30 cellular contexts compared by ENCODE assay signal in the genomic region with DNA sequence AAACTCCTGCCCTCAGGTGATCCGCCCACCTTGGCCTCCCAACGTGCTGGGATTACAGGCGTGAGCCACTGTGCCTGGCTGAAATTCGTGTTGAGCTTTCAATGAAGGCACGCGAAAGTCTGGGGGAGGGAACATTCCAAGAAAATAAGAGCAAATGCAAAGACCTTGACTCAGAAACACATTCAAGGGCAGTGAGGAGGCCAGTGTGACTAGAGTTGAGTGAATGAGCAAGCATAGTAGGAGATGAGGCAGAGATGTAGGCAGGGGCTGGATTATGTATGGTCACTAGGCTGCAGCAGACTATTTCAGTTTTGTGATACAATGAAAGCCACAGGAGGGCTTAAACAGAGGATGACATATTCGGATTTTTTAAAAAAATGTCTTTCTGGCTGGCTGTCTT.
"Had no signal": no experiment of that assay in that cellular context is flagged by ENCODE, and none has a peak within 500 bp of the region (broad histone marks: within the 10 kb centered on the region; RNA-seq: fewer than 3 reads in every experiment).

No MANE protein-coding gene starts in this region.

- DNase-seq: activated B cell treated with CpG ODN at 0.5 μM for 24 hours; activated CD4-positive, alpha-beta memory T cell treated with anti-CD3 and anti-CD28 coated beads for 36 hours; activated CD4-positive, alpha-beta T cell treated with anti-CD3 and anti-CD28 coated beads for 4 hours; activated CD4-positive, alpha-beta T cell treated with anti-CD3 and anti-CD28 coated beads, Interleukin-2, amount 50 U/mL, for 1 hour; activated CD4-positive, CD25-positive, alpha-beta regulatory T cell treated with anti-CD3 and anti-CD28 coated beads, Interleukin-2, amount 50 U/mL, for 72 hours; activated CD8-positive, alpha-beta memory T cell treated with anti-CD3 and anti-CD28 coated beads, Interleukin-2, amount 50 U/mL, for 4 hours; activated gamma-delta T cell treated with Interleukin-2 at 50 U/mL for 16 hours; activated naive CD4-positive, alpha-beta T cell treated with anti-CD3 and anti-CD28 coated beads for 36 hours; activated T-cell treated with anti-CD3 and anti-CD28 coated beads for 4 hours; activated T-cell treated with anti-CD3 and anti-CD28 coated beads, Interleukin-2, amount 50 U/mL, for 4 hours; adrenal gland; anterior cingulate cortex; NCI-H1092 treated with DMSO at 0.1 percent for 48 hours; NCI-H1436; NCI-H1694; NCI-H1930; NCI-H2081 treated with DMSO at 0.1 percent for 48 hours; NCI-H226; NCI-H446 treated with DMSO at 0.1 percent for 48 hours; NCI-H524; SHP77; SJCRH30; T1000 had no signal

- H3K4me3 Mint-ChIP-seq: activated B cell treated with CpG ODN at 0.5 μM for 24 hours; activated CD4-positive, alpha-beta memory T cell treated with anti-CD3 and anti-CD28 coated beads for 36 hours; activated naive CD4-positive, alpha-beta T cell treated with anti-CD3 and anti-CD28 coated beads for 36 hours; activated T-cell treated with anti-CD3 and anti-CD28 coated beads, Interleukin-2, amount 50 U/mL, for 4 hours; activated T-helper 1 cell treated with anti-CD3 and anti-CD28 coated beads, Interleukin-12 subunit alpha, Interleukin-12 subunit beta, Interleukin-2, Interleukin-4 antibody, amounts not matched to agents 30 ng/mL and 10 ng/mL and 1 ng/mL, durations not matched to agents 14 hours and 24 hours and 36 hours; central memory CD8-positive, alpha-beta T cell had no signal

- H3K4me1 Mint-ChIP-seq: activated B cell treated with CpG ODN at 0.5 μM for 24 hours; central memory CD8-positive, alpha-beta T cell had no signal

- H3K36me3 ChIP-seq: adrenal gland, cardiac muscle cell, SJCRH30 had no signal

- H3K9me3 Mint-ChIP-seq: activated B cell treated with CpG ODN at 0.5 μM for 24 hours; activated CD4-positive, alpha-beta memory T cell treated with anti-CD3 and anti-CD28 coated beads for 36 hours; activated naive CD4-positive, alpha-beta T cell treated with anti-CD3 and anti-CD28 coated beads for 36 hours; activated naive CD4-positive, alpha-beta T cell treated with anti-CD3 and anti-CD28 coated beads, Interleukin-2, amount 50 U/mL, for 72 hours; activated T-cell treated with anti-CD3 and anti-CD28 coated beads, Interleukin-2, amount 50 U/mL, for 4 hours; activated T-helper 1 cell treated with anti-CD3 and anti-CD28 coated beads, Interleukin-12 subunit alpha, Interleukin-12 subunit beta, Interleukin-2, Interleukin-4 antibody, amounts not matched to agents 30 ng/mL and 10 ng/mL and 1 ng/mL, durations not matched to agents 14 hours and 24 hours and 36 hours; central memory CD8-positive, alpha-beta T cell had no signal

- H3K4me3 ChIP-seq: adrenal gland, cardiac muscle cell, SJCRH30, SK-N-MC had no signal

- H3K4me1 ChIP-seq: adrenal gland, SJCRH30 had no signal

- H3K27me3 ChIP-seq: adrenal gland, cardiac muscle cell, SJCRH30 had no signal

- H3K27ac ChIP-seq: adrenal gland, cardiac muscle cell, SJCRH30, SK-N-MC, VCaP had no signal

- H3K9me3 ChIP-seq: adrenal gland, SJCRH30 had no signal

- ATAC-seq: activated naive CD4-positive, alpha-beta T cell treated with anti-CD3 and anti-CD28 coated beads, Interleukin-2, amount 50 U/mL, for 72 hours; activated T-cell treated with anti-CD3 and anti-CD28 coated beads, Interleukin-2, amount 50 U/mL, for 4 hours; Panc1 had no signal

- H3K36me3 Mint-ChIP-seq: activated CD4-positive, alpha-beta memory T cell treated with anti-CD3 and anti-CD28 coated beads for 36 hours; activated naive CD4-positive, alpha-beta T cell treated with anti-CD3 and anti-CD28 coated beads, Interleukin-2, amount 50 U/mL, for 72 hours had no signal

- H3K27ac Mint-ChIP-seq: activated B cell treated with CpG ODN at 0.5 μM for 24 hours; activated CD4-positive, alpha-beta memory T cell treated with anti-CD3 and anti-CD28 coated beads for 36 hours; activated naive CD4-positive, alpha-beta T cell treated with anti-CD3 and anti-CD28 coated beads for 36 hours; activated naive CD4-positive, alpha-beta T cell treated with anti-CD3 and anti-CD28 coated beads, Interleukin-2, amount 50 U/mL, for 72 hours; activated T-helper 1 cell treated with anti-CD3 and anti-CD28 coated beads, Interleukin-12 subunit alpha, Interleukin-12 subunit beta, Interleukin-2, Interleukin-4 antibody, amounts not matched to agents 30 ng/mL and 10 ng/mL and 1 ng/mL, durations not matched to agents 14 hours and 24 hours and 36 hours had no signal
